Comparison of ENCODE assay signal across 25 cellular contexts in genomic region chr4:37605843-37606565, GRCh38.
"Had no signal": no experiment of that assay in that cellular context is flagged by ENCODE, and none has a peak within 500 bp of the region (broad histone marks: within the 10 kb centered on the region; RNA-seq: fewer than 3 reads in every experiment).

No MANE protein-coding gene starts in this region.

- H3K4me3 Mint-ChIP-seq: activated CD4-positive, alpha-beta T cell treated with anti-CD3 and anti-CD28 coated beads for 36 hours; activated CD8-positive, alpha-beta T cell treated with anti-CD3 and anti-CD28 coated beads, Interleukin-2, amount 10 ng/mL, durations not matched to agents 7 days and 5 days; central memory CD8-positive, alpha-beta T cell; T-cell had no signal

- H3K4me3 ChIP-seq: ascending aorta, body of pancreas, MG63 had no signal

- DNase-seq: activated CD4-positive, alpha-beta T cell treated with anti-CD3 and anti-CD28 coated beads for 36 hours; activated CD4-positive, alpha-beta T cell treated with anti-CD3 and anti-CD28 coated beads, Interleukin-2, amount 50 U/mL, for 4 hours; activated CD8-positive, alpha-beta memory T cell treated with anti-CD3 and anti-CD28 coated beads, Interleukin-2, amount 50 U/mL, for 48 hours; activated CD8-positive, alpha-beta T cell treated with anti-CD3 and anti-CD28 coated beads, Interleukin-2, amount 10 ng/mL, durations not matched to agents 7 days and 5 days; activated effector memory CD4-positive, alpha-beta T cell treated with Interleukin-2 at 50 U/mL for 16 hours; activated naive CD4-positive, alpha-beta T cell; activated T-cell treated with anti-CD3 and anti-CD28 coated beads, Interleukin-2, amount 50 U/mL, for 1 hour; amniotic stem cell; body of pancreas; MG63; MV-4-11; NCI-H1092 treated with DMSO at 0.1 percent for 48 hours; NCI-H1417 treated with DMSO at 0.1 percent for 48 hours; NCI-H1694 treated with DMSO at 0.1 percent for 48 hours; NCI-H2029 treated with DMSO at 0.1 percent for 48 hours; NCI-H345; NCI-H510A; NCI-H526 treated with DMSO at 0.1 percent for 48 hours; NCI-H82; SIG-M5; T-cell had no signal

- H3K4me1 ChIP-seq: ascending aorta had no signal

- H3K36me3 ChIP-seq: MG63 had no signal

- H3K27ac ChIP-seq: ascending aorta, body of pancreas, KMS-11, VCaP had no signal

- H3K27me3 Mint-ChIP-seq: activated CD4-positive, alpha-beta T cell treated with anti-CD3 and anti-CD28 coated beads for 36 hours; central memory CD8-positive, alpha-beta T cell; T-cell had no signal

- ATAC-seq: activated CD4-positive, alpha-beta T cell treated with anti-CD3 and anti-CD28 coated beads for 36 hours; activated CD8-positive, alpha-beta T cell treated with anti-CD3 and anti-CD28 coated beads, Interleukin-2, amount 10 ng/mL, durations not matched to agents 7 days and 5 days; body of pancreas; T-cell had no signal

- H3K27ac Mint-ChIP-seq: activated CD8-positive, alpha-beta T cell treated with anti-CD3 and anti-CD28 coated beads, Interleukin-2, amount 10 ng/mL, durations not matched to agents 7 days and 5 days had no signal

- H3K9me3 ChIP-seq: ascending aorta, body of pancreas, MG63 had no signal

- H3K9me3 Mint-ChIP-seq: central memory CD8-positive, alpha-beta T cell had no signal
